23 cellular contexts compared by ENCODE assay signal in genomic region chr4:2617955-2618354, GRCh38.
A peak's percentile ranks its signal among the peaks of the same experiment; 100 is the strongest.
DNase-seq lines count a peak whose midpoint lies in the region; ATAC-seq and TF ChIP-seq lines count a peak whose summit lies in the region.
"Had no signal": no experiment of that assay in that cellular context is flagged by ENCODE, and none has a peak within 500 bp of the region (broad histone marks: within the 10 kb centered on the region; RNA-seq: fewer than 3 reads in every experiment).

No MANE protein-coding gene starts in this region.

- H3K79me2 ChIP-seq in GM23338 (replicated peaks; ENCODE audit: insufficient read depth), result peaks cover 98% of the 10 kb centered on the region

- peaks cover 5% of the 10 kb centered on the region for H3K27me3 Mint-ChIP-seq in GM23338 (ENCODE audit: insufficient read depth, low read depth, poor library complexity)
- H3K27me3 Mint-ChIP-seq: CD4-positive, CD25-positive, alpha-beta regulatory T cell; IgD-negative memory B cell had no signal

- H3K9me3 Mint-ChIP-seq in GM23338, result no peaks in the 10 kb centered on the region
- H3K9me3 Mint-ChIP-seq: CD4-positive, CD25-positive, alpha-beta regulatory T cell; IgD-negative memory B cell had no signal

- no peaks in the 10 kb centered on the region for H3F3A ChIP-seq in GM23338 (replicated peaks; ENCODE audit: low read depth)

- TF ChIP-seq CTCF in GM23338 (conservative IDR thresholded peaks at IDR 0.05; ENCODE audit: low read depth in 2 of 2), result no peak

- peaks cover 12% of the 10 kb centered on the region for H3K36me3 Mint-ChIP-seq in GM23338 (ENCODE audit: low read depth)
- H3K36me3 Mint-ChIP-seq: IgD-negative memory B cell had no signal

- H3K27me3 ChIP-seq in GM23338 (ENCODE audit: insufficient read depth) (no peaks in the 10 kb centered on the region), ectodermal cell (ENCODE audit: control insufficient read depth, insufficient read depth, low read length, poor library complexity, severe bottlenecking) (no peaks in the 10 kb centered on the region)
- H3K27me3 ChIP-seq: BE2C, MG63 had no signal

- no peaks in the 10 kb centered on the region for H3K9me2 ChIP-seq in GM23338 (ENCODE audit: insufficient read depth)
- H3K9me2 ChIP-seq: SK-N-SH had no signal

- no peak overlapping the region for H3K4me3 ChIP-seq in GM23338
- H3K4me3 ChIP-seq in ectodermal cell (ENCODE audit: insufficient read depth, low read depth, low read length), result no peak overlapping the region
- H3K4me3 ChIP-seq in mesodermal cell (ENCODE audit: extremely low read depth, insufficient read depth, low read length, poor library complexity, severe bottlenecking), result no peak overlapping the region
- H3K4me3 ChIP-seq: MG63 had no signal

- H3K9me3 ChIP-seq in ectodermal cell (ENCODE audit: control insufficient read depth, low read length) (no peaks in the 10 kb centered on the region), mesodermal cell (ENCODE audit: control insufficient read depth, low read length) (no peaks in the 10 kb centered on the region)
- H3K9me3 ChIP-seq: BE2C, Caco-2, MG63, SK-N-SH had no signal

- ATAC-seq in GM23338 (no peak), HG03159 (IDR thresholded peaks at IDR 0.05; ENCODE audit: unreplicated experiment) (no peak)
- ATAC-seq: HCT116 had no signal

- H3K4me2 ChIP-seq in GM23338, result no peak overlapping the region
- H3K4me2 ChIP-seq: SK-N-SH had no signal

- H3K4me1 ChIP-seq in GM23338 (ENCODE audit: insufficient read depth) (peaks cover 17% of the 10 kb centered on the region), ectodermal cell (ENCODE audit: control insufficient read depth, insufficient read depth, low read length) (peaks cover 29% of the 10 kb centered on the region), mesodermal cell (ENCODE audit: control insufficient read depth, insufficient read depth, low read length, poor library complexity, severe bottlenecking) (peaks cover 11% of the 10 kb centered on the region)
- H3K4me1 ChIP-seq: BE2C, Caco-2 had no signal

- no peak for DNase-seq in GM23338 (ENCODE audit: low spot score)
- peak; percentile 12 for DNase-seq in OCI-M1 (lab: John Stamatoyannopoulos, UW)
- no peak for DNase-seq in NCI-H187 treated with DMSO at 0.1 percent for 48 hours (lab: John Stamatoyannopoulos, UW)
- DNase-seq in MV-4-11 (lab: John Stamatoyannopoulos, UW), result no peak
- DNase-seq in midbrain (lab: John Stamatoyannopoulos, UW), result no peak
- DNase-seq: BE2C; CD4-positive, CD25-positive, alpha-beta regulatory T cell; DMS153; GF-D8; Kasumi-1; MG63; NCI-H1092 treated with DMSO at 0.1 percent for 48 hours; NCI-H510A treated with DMSO at 0.1 percent for 48 hours; NCI-H774; RPMI8226; SHP77 treated with DMSO at 0.1 percent for 48 hours; SK-N-SH had no signal

- peaks cover 38% of the 10 kb centered on the region for H3K4me1 Mint-ChIP-seq in GM23338

- 63 to 68% methylated on average over 5 to 6 of the region's 6 CpGs for WGBS in ectodermal cell, 2 experiments
- 49 to 58% methylated on average over 3 to 4 of the region's 6 CpGs for WGBS in mesodermal cell (ENCODE audit: insufficient coverage in 2 of 2), 2 experiments

- peak overlapping the region; percentile 64 for H3K27ac ChIP-seq in GM23338 (ENCODE audit: low read depth)
- H3K27ac ChIP-seq in ectodermal cell (ENCODE audit: insufficient read depth, low read depth, low read length, poor library complexity, severe bottlenecking), result peak overlapping the region; percentile 50
- peak overlapping the region; percentile 51 for H3K27ac ChIP-seq in mesodermal cell (ENCODE audit: low read depth, low read length, severe bottlenecking)

- no peak overlapping the region for H3K27ac Mint-ChIP-seq in GM23338
- H3K27ac Mint-ChIP-seq: CD4-positive, CD25-positive, alpha-beta regulatory T cell; IgD-negative memory B cell had no signal

- H3K36me3 ChIP-seq in GM23338 (ENCODE audit: insufficient read depth) (no peaks in the 10 kb centered on the region), ectodermal cell (ENCODE audit: control insufficient read depth, insufficient read depth, low read length) (no peaks in the 10 kb centered on the region), mesodermal cell (ENCODE audit: control insufficient read depth, insufficient read depth, low read length) (peaks cover 15% of the 10 kb centered on the region)
- H3K36me3 ChIP-seq: BE2C, MG63 had no signal

- no peak overlapping the region for H2AFZ ChIP-seq in GM23338

- H4K20me1 ChIP-seq in GM23338 (replicated peaks; ENCODE audit: insufficient read depth), result peaks cover 27% of the 10 kb centered on the region

- no peak overlapping the region for H3K4me3 Mint-ChIP-seq in GM23338
- H3K4me3 Mint-ChIP-seq: IgD-negative memory B cell had no signal

TF ChIP-seq in GM23338, 12 proteins besides CTCF, POLR2A, EP300 and RAD21:
- TF ChIP-seq, protein P1, sequence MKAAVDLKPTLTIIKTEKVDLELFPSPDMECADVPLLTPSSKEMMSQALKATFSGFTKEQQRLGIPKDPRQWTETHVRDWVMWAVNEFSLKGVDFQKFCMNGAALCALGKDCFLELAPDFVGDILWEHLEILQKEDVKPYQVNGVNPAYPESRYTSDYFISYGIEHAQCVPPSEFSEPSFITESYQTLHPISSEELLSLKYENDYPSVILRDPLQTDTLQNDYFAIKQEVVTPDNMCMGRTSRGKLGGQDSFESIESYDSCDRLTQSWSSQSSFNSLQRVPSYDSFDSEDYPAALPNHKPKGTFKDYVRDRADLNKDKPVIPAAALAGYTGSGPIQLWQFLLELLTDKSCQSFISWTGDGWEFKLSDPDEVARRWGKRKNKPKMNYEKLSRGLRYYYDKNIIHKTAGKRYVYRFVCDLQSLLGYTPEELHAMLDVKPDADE (IDR thresholded peaks at IDR 0.05), result no peak
- TF ChIP-seq POLR2AphosphoS5 (IDR thresholded peaks at IDR 0.05; ENCODE audit: low read depth) (no peak), NANOG (IDR thresholded peaks at IDR 0.05; ENCODE audit: borderline replicate concordance) (no peak), ZNF331 (CRISPR knock-in tag; IDR thresholded peaks at IDR 0.05; ENCODE audit: low read depth) (no peak), JUNB (IDR thresholded peaks at IDR 0.05; ENCODE audit: unreplicated experiment) (no peak), CREB1 (CRISPR knock-in tag; IDR thresholded peaks at IDR 0.05; ENCODE audit: low read depth) (no peak)
